ENCODE assay signal across 21 cellular contexts in the genomic region with DNA sequence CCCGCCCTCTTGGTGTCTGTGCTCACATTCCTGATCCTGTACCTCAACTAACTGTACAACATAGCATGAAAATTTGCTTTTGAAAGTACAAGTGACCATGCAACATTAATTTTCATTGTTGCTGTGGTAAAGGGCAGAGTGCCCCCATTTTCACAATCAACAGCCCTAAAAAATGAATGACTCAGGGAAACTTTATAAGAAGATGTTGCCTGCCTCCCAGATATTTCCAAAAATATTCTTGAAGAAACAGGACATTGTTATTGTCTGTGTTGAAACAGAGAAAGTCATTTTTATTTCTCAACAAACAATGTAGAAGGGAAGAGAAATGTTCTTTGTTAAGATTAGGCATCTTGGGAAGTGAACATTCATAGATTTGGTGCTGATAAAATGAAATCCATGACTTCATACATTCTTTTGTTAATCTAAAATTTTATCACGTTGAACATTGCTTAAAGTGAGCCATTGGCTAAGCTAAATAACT.
"Had no signal": no experiment of that assay in that cellular context is flagged by ENCODE, and none has a peak within 500 bp of the region (broad histone marks: within the 10 kb centered on the region; RNA-seq: fewer than 3 reads in every experiment).

No MANE protein-coding gene starts in this region.

- H3K9ac ChIP-seq: parathyroid adenoma had no signal

- H2AFZ ChIP-seq: parathyroid adenoma had no signal

- H3K27me3 Mint-ChIP-seq: dendritic cell treated with granulocyte-macrophage colony-stimulating factor and Interleukin-4, amounts not matched to agents 40 ng/mL and 50 ng/mL, for 4 days had no signal

- H3K27me3 ChIP-seq: breast epithelium, left lung, tibial artery, vagina had no signal

- H3K9me3 ChIP-seq: breast epithelium, left lung, neutrophil, tibial artery, vagina had no signal

- H3K36me3 Mint-ChIP-seq: activated naive CD8-positive, alpha-beta T cell treated with anti-CD3 and anti-CD28 coated beads, Interleukin-2, amount 10 ng/mL, durations not matched to agents 7 days and 5 days; memory B cell; natural killer cell; stimulated activated naive B cell treated with anti-CD40 and anti-IgM and Interleukin-4, amounts not matched to agents 10 μg/mL and 1 μg/mL and 100 μg/mL, for 72 hours had no signal

- H3K36me3 ChIP-seq: breast epithelium, left lung, neutrophil, tibial artery, vagina had no signal

- DNase-seq: activated CD4-positive, alpha-beta T cell treated with anti-CD3 and anti-CD28 coated beads, Interleukin-2, amount 10 ng/mL, durations not matched to agents 24 days and 14 days; activated CD4-positive, CD25-positive, alpha-beta regulatory T cell; activated CD8-positive, alpha-beta memory T cell treated with anti-CD3 and anti-CD28 coated beads, Interleukin-2, amount 50 U/mL, for 4 hours; activated CD8-positive, alpha-beta T cell treated with anti-CD3 and anti-CD28 coated beads, Interleukin-2, amount 10 ng/mL, durations not matched to agents 7 days and 5 days; activated naive CD8-positive, alpha-beta T cell treated with anti-CD3 and anti-CD28 coated beads, Interleukin-2, amount 10 ng/mL, durations not matched to agents 7 days and 5 days; aorta; effector memory CD8-positive, alpha-beta T cell; hippocampal formation; kidney; left lung; natural killer cell; stimulated activated CD4-positive, alpha-beta T cell treated with anti-CD3 and anti-CD28 coated beads, Interleukin-2, amount 100 ng/mL, for 48 hours; stimulated activated naive B cell treated with anti-CD40 and anti-IgM and Interleukin-4, amounts not matched to agents 10 μg/mL and 1 μg/mL and 100 μg/mL, for 72 hours; tibial artery had no signal

- H3K27ac Mint-ChIP-seq: activated CD4-positive, alpha-beta T cell treated with anti-CD3 and anti-CD28 coated beads, Interleukin-2, amount 10 ng/mL, durations not matched to agents 24 days and 14 days; activated CD8-positive, alpha-beta T cell treated with anti-CD3 and anti-CD28 coated beads, Interleukin-2, amount 10 ng/mL, durations not matched to agents 7 days and 5 days; activated naive CD8-positive, alpha-beta T cell treated with anti-CD3 and anti-CD28 coated beads, Interleukin-2, amount 10 ng/mL, durations not matched to agents 7 days and 5 days; dendritic cell treated with granulocyte-macrophage colony-stimulating factor and Interleukin-4, amounts not matched to agents 40 ng/mL and 50 ng/mL, for 4 days; effector memory CD8-positive, alpha-beta T cell; memory B cell; natural killer cell; stimulated activated naive B cell treated with anti-CD40 and anti-IgM and Interleukin-4, amounts not matched to agents 10 μg/mL and 1 μg/mL and 100 μg/mL, for 72 hours; T-helper 1 cell treated with Interleukin-12 subunit alpha and Interleukin-12 subunit beta and Interleukin-4 antibody, amounts not matched to agents 30 μg/mL and 1 μg/mL, for 36 hours had no signal

- H3K4me1 Mint-ChIP-seq: activated CD4-positive, alpha-beta T cell treated with anti-CD3 and anti-CD28 coated beads, Interleukin-2, amount 10 ng/mL, durations not matched to agents 24 days and 14 days; activated naive CD8-positive, alpha-beta T cell treated with anti-CD3 and anti-CD28 coated beads, Interleukin-2, amount 10 ng/mL, durations not matched to agents 7 days and 5 days; memory B cell; natural killer cell; stimulated activated naive B cell treated with anti-CD40 and anti-IgM and Interleukin-4, amounts not matched to agents 10 μg/mL and 1 μg/mL and 100 μg/mL, for 72 hours had no signal

- H3K9me3 Mint-ChIP-seq: activated CD4-positive, alpha-beta T cell treated with anti-CD3 and anti-CD28 coated beads, Interleukin-2, amount 10 ng/mL, durations not matched to agents 24 days and 14 days; activated naive CD8-positive, alpha-beta T cell treated with anti-CD3 and anti-CD28 coated beads, Interleukin-2, amount 10 ng/mL, durations not matched to agents 7 days and 5 days; dendritic cell treated with granulocyte-macrophage colony-stimulating factor and Interleukin-4, amounts not matched to agents 40 ng/mL and 50 ng/mL, for 4 days; effector memory CD8-positive, alpha-beta T cell; memory B cell; natural killer cell; stimulated activated naive B cell treated with anti-CD40 and anti-IgM and Interleukin-4, amounts not matched to agents 10 μg/mL and 1 μg/mL and 100 μg/mL, for 72 hours; T-helper 1 cell treated with Interleukin-12 subunit alpha and Interleukin-12 subunit beta and Interleukin-4 antibody, amounts not matched to agents 30 μg/mL and 1 μg/mL, for 36 hours had no signal

- ATAC-seq: activated CD8-positive, alpha-beta T cell treated with anti-CD3 and anti-CD28 coated beads, Interleukin-2, amount 10 ng/mL, durations not matched to agents 7 days and 5 days; effector memory CD8-positive, alpha-beta T cell; left lung; natural killer cell; stimulated activated naive B cell treated with anti-CD40 and anti-IgM and Interleukin-4, amounts not matched to agents 10 μg/mL and 1 μg/mL and 100 μg/mL, for 72 hours had no signal

- H3K4me1 ChIP-seq: breast epithelium, left lung, parathyroid adenoma, tibial artery, vagina had no signal

- H3K4me3 Mint-ChIP-seq: activated CD4-positive, alpha-beta T cell treated with anti-CD3 and anti-CD28 coated beads, Interleukin-2, amount 10 ng/mL, durations not matched to agents 24 days and 14 days; activated CD8-positive, alpha-beta T cell treated with anti-CD3 and anti-CD28 coated beads, Interleukin-2, amount 10 ng/mL, durations not matched to agents 7 days and 5 days; activated naive CD8-positive, alpha-beta T cell treated with anti-CD3 and anti-CD28 coated beads, Interleukin-2, amount 10 ng/mL, durations not matched to agents 7 days and 5 days; dendritic cell treated with granulocyte-macrophage colony-stimulating factor and Interleukin-4, amounts not matched to agents 40 ng/mL and 50 ng/mL, for 4 days; effector memory CD8-positive, alpha-beta T cell; memory B cell; natural killer cell; stimulated activated naive B cell treated with anti-CD40 and anti-IgM and Interleukin-4, amounts not matched to agents 10 μg/mL and 1 μg/mL and 100 μg/mL, for 72 hours; T-helper 1 cell treated with Interleukin-12 subunit alpha and Interleukin-12 subunit beta and Interleukin-4 antibody, amounts not matched to agents 30 μg/mL and 1 μg/mL, for 36 hours had no signal

- H3K4me3 ChIP-seq: breast epithelium, left lung, tibial artery, vagina had no signal

- H3K27ac ChIP-seq: left lung, neutrophil, parathyroid adenoma, tibial artery, vagina had no signal
